ENCODE assay signal across 8 cellular contexts in the genomic region with DNA sequence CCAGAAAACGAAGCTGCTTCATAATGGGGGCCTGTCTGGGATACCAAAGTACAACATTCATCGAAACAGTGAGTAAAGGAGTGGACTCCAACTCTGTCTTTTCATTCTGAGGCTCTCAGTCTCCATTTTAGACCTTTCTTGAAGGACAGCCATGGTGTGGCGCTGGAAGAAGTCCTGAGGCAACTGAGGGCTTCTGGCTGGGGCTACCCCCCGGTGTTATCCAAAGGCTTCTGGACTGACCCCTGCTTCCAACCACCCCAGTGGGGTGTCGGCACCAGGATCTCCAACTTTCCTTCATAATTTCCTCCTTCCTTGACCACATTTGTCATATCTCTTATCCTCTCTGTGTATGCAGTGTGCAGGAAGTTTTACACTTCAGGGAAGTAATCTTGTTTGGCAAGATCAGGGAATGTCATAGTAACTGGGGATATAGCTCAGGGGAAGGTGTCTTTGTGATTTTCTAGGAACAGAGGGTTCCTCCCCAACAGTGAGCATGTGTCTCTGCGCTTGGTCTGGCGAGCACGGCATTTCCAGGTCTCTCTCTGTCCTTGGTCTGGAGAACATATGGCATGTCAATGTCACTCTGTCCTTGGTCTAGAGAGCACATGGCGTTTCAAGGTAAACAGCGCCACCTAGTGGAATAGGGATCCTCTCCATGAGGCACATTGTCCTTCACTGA. TPM values are rescaled to one million over a fixed set of nuclear protein-coding genes. Genes with fewer than 3 reads are reported as not detected.
A peak's percentile ranks its signal among the peaks of the same experiment; 100 is the strongest.
DNase-seq lines count a peak whose midpoint lies in the region; ATAC-seq and TF ChIP-seq lines count a peak whose summit lies in the region.

No MANE protein-coding gene starts in this region.

- no peak for TF ChIP-seq EP300 in ovary (IDR thresholded peaks at IDR 0.05)

- TF ChIP-seq CTCF in Peyer's patch (IDR thresholded peaks at IDR 0.05): peak; percentile 69 to 88 (median 86)
- TF ChIP-seq CTCF in ovary (IDR thresholded peaks at IDR 0.05): peak in 2 of 3 donors; percentile 38 to 50
- TF ChIP-seq CTCF in type B pancreatic cell (conservative IDR thresholded peaks at IDR 0.05): peak; percentile 77

- H3K9me3 ChIP-seq in Peyer's patch (peaks cover 0 to 10% (median 0%) of the 10 kb centered on the region in 4 donors), ovary (peaks cover 0 to 6% of the 10 kb centered on the region in 2 donors)

- H3K4me3 Mint-ChIP-seq in activated T-cell treated with anti-CD3 and anti-CD28 coated beads, Interleukin-2, amount 50 U/mL, for 24 hours: no peak overlapping the region
- H3K4me3 Mint-ChIP-seq in type B pancreatic cell: no peak overlapping the region

- H3K4me1 Mint-ChIP-seq in activated T-cell treated with anti-CD3 and anti-CD28 coated beads, Interleukin-2, amount 50 U/mL, for 24 hours (ENCODE audit: low read depth): peaks cover 3% of the 10 kb centered on the region
- no peaks in the 10 kb centered on the region for H3K4me1 Mint-ChIP-seq in type B pancreatic cell (ENCODE audit: unreplicated experiment)

- intact Hi-C loops in ovary (cut with DNase I): no loop called here

- peak overlapping the region; percentile 17 for H3K27ac Mint-ChIP-seq in activated T-cell treated with anti-CD3 and anti-CD28 coated beads, Interleukin-2, amount 50 U/mL, for 24 hours
- no peak overlapping the region for H3K27ac Mint-ChIP-seq in type B pancreatic cell

- 48 to 55% (median 55%) methylated on average over 10 of the region's 10 CpGs for WGBS in ovary, 3 donors

- H3K4me3 ChIP-seq in Peyer's patch (no peak overlapping the region), ovary (no peak overlapping the region)

- H3K36me3 Mint-ChIP-seq in activated T-cell treated with anti-CD3 and anti-CD28 coated beads, Interleukin-2, amount 50 U/mL, for 24 hours (ENCODE audit: low read depth): no peaks in the 10 kb centered on the region
- H3K36me3 Mint-ChIP-seq in type B pancreatic cell: no peaks in the 10 kb centered on the region

- H3K27me3 Mint-ChIP-seq in activated T-cell treated with anti-CD3 and anti-CD28 coated beads, Interleukin-2, amount 50 U/mL, for 24 hours: peaks cover 9% of the 10 kb centered on the region
- peaks cover 7% of the 10 kb centered on the region for H3K27me3 Mint-ChIP-seq in type B pancreatic cell

- DNase-seq in COR-L47 (lab: John Stamatoyannopoulos, UW): peak; percentile 57
- DNase-seq in HuH-7.5 (ENCODE audit: low spot score): peak; percentile 43
- DNase-seq in Peyer's patch: peak; percentile 54 to 91 (median 65)
- DNase-seq in activated T-cell treated with anti-CD3 and anti-CD28 coated beads, Interleukin-2, amount 50 U/mL, for 24 hours: peak; percentile 65
- peak; percentile 79 for DNase-seq in fibroblast of peridontal ligament (ENCODE audit: extremely low read depth)
- peak in 2 of 5 donors; percentile 42 to 64 for DNase-seq in ovary
- DNase-seq in type B pancreatic cell (ENCODE audit: extremely low spot score, unreplicated experiment): no peak

- no peak for ATAC-seq in GM21447 (IDR thresholded peaks at IDR 0.05; ENCODE audit: unreplicated experiment)

- TF ChIP-seq POLR2A in Peyer's patch (IDR thresholded peaks at IDR 0.05): no peak
- TF ChIP-seq POLR2A in ovary (IDR thresholded peaks at IDR 0.05): no peak

- H3K27ac ChIP-seq in Peyer's patch (no peak overlapping the region), ovary (no peak overlapping the region)

- H3K4me1 ChIP-seq in Peyer's patch: no peaks in the 10 kb centered on the region
- no peaks in the 10 kb centered on the region for H3K4me1 ChIP-seq in ovary (ENCODE audit: insufficient read depth)

- no peaks in the 10 kb centered on the region for H3K36me3 ChIP-seq in Peyer's patch
- no peaks in the 10 kb centered on the region for H3K36me3 ChIP-seq in ovary

- no peaks in the 10 kb centered on the region for H3K9me3 Mint-ChIP-seq in activated T-cell treated with anti-CD3 and anti-CD28 coated beads, Interleukin-2, amount 50 U/mL, for 24 hours
- peaks cover 9% of the 10 kb centered on the region for H3K9me3 Mint-ChIP-seq in type B pancreatic cell

- H3K27me3 ChIP-seq in Peyer's patch (no peaks in the 10 kb centered on the region), ovary (no peaks in the 10 kb centered on the region)

RNA-seq across cellular contexts. Expression of a gene that starts 19.4 kb away (rescaled TPM):
- total RNA-seq in Peyer's patch: 100 to 1,000 TPM in 3 of 4 donors, 10 to 100 TPM in 1; 89.1 to 140 (median 109) TPM
- 100 to 1,000 TPM in 1 of 7 donors, 10 to 100 TPM in 6; 54.9 to 107 (median 73.0) TPM for total RNA-seq in ovary
- 10 to 100 TPM; 60.5 to 60.7 TPM for polyA plus RNA-seq in ovary
- total RNA-seq in type B pancreatic cell (ENCODE audit: low replicate concordance): 66.5 and 71.3 TPM in 2 replicates

RNA-seq across cellular contexts. Expression of a gene that starts 51.2 kb away (rescaled TPM):
- total RNA-seq in Peyer's patch (under 1 TPM in 2 of 4 donors, not detected in 2; 0.13 to 0.19 TPM), ovary (under 1 TPM; under 0.01 to 0.18 (median 0.10) TPM), type B pancreatic cell (ENCODE audit: low replicate concordance) (0.74 and 1.9 TPM in 2 replicates)
- under 1 TPM; 0.04 to 0.10 TPM for polyA plus RNA-seq in ovary

RNA-seq across cellular contexts. Expression of a gene that starts 51.3 kb away (rescaled TPM):
- total RNA-seq in Peyer's patch: 1 to 10 TPM in 1 of 4 donors, not detected in 3; 5.2 TPM
- 10 to 100 TPM in 1 of 7 donors, 1 to 10 TPM in 6; 2.5 to 12.4 (median 4.0) TPM for total RNA-seq in ovary
- polyA plus RNA-seq in ovary: 1 to 10 TPM in 1 of 2 donors, under 1 TPM in 1; 0.78 to 4.2 TPM
- total RNA-seq in type B pancreatic cell (ENCODE audit: low replicate concordance): 2.1 and 3.8 TPM in 2 replicates

RNA-seq across cellular contexts. Expression of a gene that starts 51.4 kb away (rescaled TPM):
- 10 to 100 TPM; 15.7 to 44.5 (median 25.6) TPM for total RNA-seq in Peyer's patch
- total RNA-seq in ovary: 10 to 100 TPM in 6 of 7 donors, 1 to 10 TPM in 1; 9.1 to 27.0 (median 15.5) TPM
- polyA plus RNA-seq in ovary: 10 to 100 TPM in 1 of 2 donors, 1 to 10 TPM in 1; 3.0 to 13.2 TPM
- 4.7 and 8.7 TPM in 2 replicates for total RNA-seq in type B pancreatic cell (ENCODE audit: low replicate concordance)
